9 cellular contexts compared by ENCODE assay signal in genomic region chr3:37905987-37906674, GRCh38. TPM values are rescaled to one million over a fixed set of nuclear protein-coding genes. Genes with fewer than 3 reads are reported as not detected.
A peak's percentile ranks its signal among the peaks of the same experiment; 100 is the strongest.
DNase-seq lines count a peak whose midpoint lies in the region; ATAC-seq and TF ChIP-seq lines count a peak whose summit lies in the region.
"Had no signal": no experiment of that assay in that cellular context is flagged by ENCODE, and none has a peak within 500 bp of the region (broad histone marks: within the 10 kb centered on the region; RNA-seq: fewer than 3 reads in every experiment).

No MANE protein-coding gene starts in this region.

- peak overlapping the region in 1 of 2 donors; percentile 33 for H3K27ac Mint-ChIP-seq in effector memory CD8-positive, alpha-beta T cell
- H3K27ac Mint-ChIP-seq in activated T-helper 17 cell treated with anti-CD3 and anti-CD28 coated beads, Interleukin-2, amount 50 U/mL, for 72 hours = no peak overlapping the region
- H3K27ac Mint-ChIP-seq: activated B cell treated with CpG ODN at 0.5 μM for 24 hours had no signal

- H3K4me1 ChIP-seq in rectal smooth muscle tissue (ENCODE audit: control insufficient read depth, insufficient read depth, low read length) = peaks cover 27% of the 10 kb centered on the region

- CTCF ChIA-PET in RWPE1 (lab: Yijun Ruan, JAX) = no interaction called here

- no peaks in the 10 kb centered on the region for H3K27me3 ChIP-seq in rectal smooth muscle tissue (ENCODE audit: control insufficient read depth, insufficient read depth, low read length)

- POLR2A ChIA-PET in RWPE1 (lab: Yijun Ruan, JAX; ENCODE audit: low non-redundant PET) = no interaction called here

- no peaks in the 10 kb centered on the region for H3K9me3 Mint-ChIP-seq in effector memory CD8-positive, alpha-beta T cell
- no peaks in the 10 kb centered on the region for H3K9me3 Mint-ChIP-seq in activated T-helper 17 cell treated with anti-CD3 and anti-CD28 coated beads, Interleukin-2, amount 50 U/mL, for 72 hours
- H3K9me3 Mint-ChIP-seq: activated B cell treated with CpG ODN at 0.5 μM for 24 hours had no signal

- H3K4me3 ChIP-seq in fibroblast of villous mesenchyme (ENCODE audit: low read depth, low read length) = no peak overlapping the region
- no peak overlapping the region for H3K4me3 ChIP-seq in rectal smooth muscle tissue (ENCODE audit: low read length)

- TF ChIP-seq CTCF in RWPE1 (conservative IDR thresholded peaks at IDR 0.05; ENCODE audit: low read depth) (no peak), fibroblast of villous mesenchyme (IDR thresholded peaks at IDR 0.05; ENCODE audit: insufficient read depth, low read depth, low read length) (no peak)

- peaks cover 11 to 12% of the 10 kb centered on the region in 2 donors for H3K4me1 Mint-ChIP-seq in effector memory CD8-positive, alpha-beta T cell (ENCODE audit: low read depth in 2 of 2)
- peaks cover 22% of the 10 kb centered on the region for H3K4me1 Mint-ChIP-seq in activated T-helper 17 cell treated with anti-CD3 and anti-CD28 coated beads, Interleukin-2, amount 50 U/mL, for 72 hours
- H3K4me1 Mint-ChIP-seq: activated B cell treated with CpG ODN at 0.5 μM for 24 hours had no signal

- H3K4me3 Mint-ChIP-seq in effector memory CD8-positive, alpha-beta T cell = no peak overlapping the region
- no peak overlapping the region for H3K4me3 Mint-ChIP-seq in activated T-helper 17 cell treated with anti-CD3 and anti-CD28 coated beads, Interleukin-2, amount 50 U/mL, for 72 hours
- H3K4me3 Mint-ChIP-seq: activated B cell treated with CpG ODN at 0.5 μM for 24 hours had no signal

- H3K9ac ChIP-seq in rectal smooth muscle tissue (ENCODE audit: low read length) = no peak overlapping the region

- DNase-seq in EH (ENCODE audit: low read depth) (peak; percentile 86), RWPE1 (ENCODE audit: low spot score) (no peak), fibroblast of villous mesenchyme (ENCODE audit: low read depth) (peak; percentile 81), SIG-M5 (lab: John Stamatoyannopoulos, UW) (no peak)
- no peak for DNase-seq in effector memory CD8-positive, alpha-beta T cell
- DNase-seq: activated B cell treated with CpG ODN at 0.5 μM for 24 hours had no signal

- ATAC-seq in HG03135 (IDR thresholded peaks at IDR 0.05; ENCODE audit: unreplicated experiment) = no peak
- no peak for ATAC-seq in effector memory CD8-positive, alpha-beta T cell (replicated peaks)
- no peak for ATAC-seq in activated T-helper 17 cell treated with anti-CD3 and anti-CD28 coated beads, Interleukin-2, amount 50 U/mL, for 72 hours (replicated peaks)

- peaks cover 22 to 24% of the 10 kb centered on the region in 2 donors for H3K27me3 Mint-ChIP-seq in effector memory CD8-positive, alpha-beta T cell
- H3K27me3 Mint-ChIP-seq in activated T-helper 17 cell treated with anti-CD3 and anti-CD28 coated beads, Interleukin-2, amount 50 U/mL, for 72 hours = no peaks in the 10 kb centered on the region

- H3K36me3 ChIP-seq in rectal smooth muscle tissue (ENCODE audit: control insufficient read depth, insufficient read depth, low read length) = no peaks in the 10 kb centered on the region

- H3K36me3 Mint-ChIP-seq in effector memory CD8-positive, alpha-beta T cell (ENCODE audit: insufficient read depth) = no peaks in the 10 kb centered on the region
- no peaks in the 10 kb centered on the region for H3K36me3 Mint-ChIP-seq in activated T-helper 17 cell treated with anti-CD3 and anti-CD28 coated beads, Interleukin-2, amount 50 U/mL, for 72 hours (ENCODE audit: low read depth)

- peak overlapping the region; percentile 37 for H3K27ac ChIP-seq in RWPE1
- peak overlapping the region; percentile 65 for H3K27ac ChIP-seq in rectal smooth muscle tissue (ENCODE audit: low read depth, low read length)

RNA-seq across cellular contexts. Expression of gene CTDSPL, which starts 44.5 kb away (rescaled TPM):
- 31.6 and 61.7 TPM in 2 replicates for total RNA-seq in fibroblast of villous mesenchyme
- total RNA-seq in activated T-helper 17 cell treated with anti-CD3 and anti-CD28 coated beads, Interleukin-2, amount 50 U/mL, for 72 hours = 1 to 10 TPM; 1.5 to 2.3 TPM
- total RNA-seq: activated B cell treated with CpG ODN at 0.5 μM for 24 hours had no signal

Comparison
In these comparisons a context has a peak if more than half of its experiments do, and no peak if none do; other contexts are left out.
1. DNase-seq: peak in EH (single experiment) and fibroblast of villous mesenchyme (single experiment); none in RWPE1 (single experiment), effector memory CD8-positive, alpha-beta T cell (0 of 3) and SIG-M5 (single experiment).